Comparison of ENCODE assay signal across 7 cellular contexts in genomic region chr5:94130077-94130476, GRCh38.
"Had no signal": no experiment of that assay in that cellular context is flagged by ENCODE, and none has a peak within 500 bp of the region (broad histone marks: within the 10 kb centered on the region; RNA-seq: fewer than 3 reads in every experiment).

No MANE protein-coding gene starts in this region.

- ATAC-seq: GM23338, HepG2 had no signal

- H3K4me1 Mint-ChIP-seq: GM23338, H9, IgD-negative memory B cell had no signal

- H3K4me3 ChIP-seq: GM23338 had no signal

- H3K27ac Mint-ChIP-seq: GM23338, H9, IgD-negative memory B cell had no signal

- H3K4me2 ChIP-seq: GM23338 had no signal

- H3K27ac ChIP-seq: HL-60 had no signal

- DNase-seq: H9, HCEC 1CT, KBM-7 had no signal

- H3K4me3 Mint-ChIP-seq: GM23338, H9, IgD-negative memory B cell had no signal
